1 cellular context compared by ENCODE assay signal in the genomic region with DNA sequence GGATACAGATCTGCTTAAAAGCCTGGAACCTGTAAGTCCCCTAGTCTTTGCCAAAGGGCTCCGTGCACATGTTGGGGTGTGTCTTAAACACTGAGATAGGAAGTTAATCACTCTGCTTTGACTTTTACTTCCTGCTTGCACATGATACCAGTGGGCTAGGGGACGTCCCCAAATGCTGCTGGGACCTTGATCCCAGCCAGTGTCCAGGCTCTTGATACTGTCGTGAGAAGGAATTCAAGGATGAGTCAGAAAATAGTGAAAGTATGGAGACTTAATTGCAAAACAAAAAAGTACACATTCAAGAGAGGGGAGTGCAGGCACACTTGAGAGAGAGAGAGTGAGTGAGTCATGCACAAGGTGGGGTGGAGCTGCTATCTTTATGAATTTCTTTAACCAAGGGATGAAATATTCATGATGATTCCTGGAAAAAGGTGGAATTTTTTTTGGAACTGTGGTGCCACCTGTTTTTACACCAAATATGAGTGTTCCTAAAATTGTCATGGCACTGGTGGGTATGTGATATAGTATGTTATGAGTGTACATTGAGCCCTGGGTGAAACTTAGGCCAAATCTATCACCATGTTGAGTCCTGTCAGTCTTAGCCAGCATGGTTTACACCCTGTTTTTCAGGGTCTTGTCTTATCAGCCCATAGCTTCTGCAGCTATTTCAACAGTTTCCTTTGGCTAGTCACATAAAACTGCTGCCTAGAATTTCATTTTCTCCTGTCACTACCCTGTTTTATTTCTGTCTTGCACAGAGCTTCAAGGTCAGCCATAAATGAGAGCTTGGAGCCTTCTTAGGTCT.
A peak's percentile ranks its signal among the peaks of the same experiment; 100 is the strongest.
TF ChIP-seq lines count a peak whose summit lies in the region.

No MANE protein-coding gene starts in this region.

TF ChIP-seq in K562, 482 proteins besides CTCF, POLR2A, EP300 and RAD21 (continued from another document):
- TF ChIP-seq ZNF232 (CRISPR knock-in tag; IDR thresholded peaks at IDR 0.05) (no peak), LCOR (CRISPR knock-in tag; IDR thresholded peaks at IDR 0.05) (peak; percentile 79; the same call in 1 of the 2 replicates), PHF21A (IDR thresholded peaks at IDR 0.05; ENCODE audit: borderline replicate concordance, low read depth) (peak; percentile 13; the same call in 1 of the 2 replicates), ZNF316 (IDR thresholded peaks at IDR 0.05) (no peak), GTF2E2 (tag; IDR thresholded peaks at IDR 0.05) (peak; percentile 67; the same call in 1 of the 2 replicates), NR2C2 (CRISPR knock-in tag; IDR thresholded peaks at IDR 0.05) (no peak), NR2C2 (tag; IDR thresholded peaks at IDR 0.05) (peak; percentile 40; the same call in 1 of the 2 replicates), POLR2AphosphoS5 (IDR thresholded peaks at IDR 0.05; ENCODE audit: control insufficient read depth, insufficient read depth, low read depth, low read length) (peak; percentile 62; the same call in 1 of the 2 replicates), MAZ (CRISPR knock-in tag; conservative IDR thresholded peaks at IDR 0.05 in 1 of 2, IDR thresholded peaks at IDR 0.05 in 1 of 2) (peak in 1 of 2 experiments; percentile 49; a peak in 1 of 4 replicates), STAT5A (IDR thresholded peaks at IDR 0.05; ENCODE audit: borderline replicate concordance, low read length) (peak; percentile 64), SMARCB1 (IDR thresholded peaks at IDR 0.05; ENCODE audit: insufficient read length, low read depth) (peak; percentile 98), ZNF121 (CRISPR knock-in tag; conservative IDR thresholded peaks at IDR 0.05) (no peak), JUND (IDR thresholded peaks at IDR 0.05; ENCODE audit: borderline replicate concordance, low read depth, low read length) (peak; percentile 96), JUND (tag; IDR thresholded peaks at IDR 0.05; ENCODE audit: borderline replicate concordance, low read depth, low read length) (peak; percentile 97), ETV1 (tag; conservative IDR thresholded peaks at IDR 0.05; ENCODE audit: low read depth) (peak; percentile 63), TRIM24 (IDR thresholded peaks at IDR 0.05) (peak; percentile 26 to 33; a peak in 3 of 4 replicates), LEF1 (IDR thresholded peaks at IDR 0.05) (peak; percentile 52; the same call in 1 of the 2 replicates)
- TF ChIP-seq, protein P1, sequence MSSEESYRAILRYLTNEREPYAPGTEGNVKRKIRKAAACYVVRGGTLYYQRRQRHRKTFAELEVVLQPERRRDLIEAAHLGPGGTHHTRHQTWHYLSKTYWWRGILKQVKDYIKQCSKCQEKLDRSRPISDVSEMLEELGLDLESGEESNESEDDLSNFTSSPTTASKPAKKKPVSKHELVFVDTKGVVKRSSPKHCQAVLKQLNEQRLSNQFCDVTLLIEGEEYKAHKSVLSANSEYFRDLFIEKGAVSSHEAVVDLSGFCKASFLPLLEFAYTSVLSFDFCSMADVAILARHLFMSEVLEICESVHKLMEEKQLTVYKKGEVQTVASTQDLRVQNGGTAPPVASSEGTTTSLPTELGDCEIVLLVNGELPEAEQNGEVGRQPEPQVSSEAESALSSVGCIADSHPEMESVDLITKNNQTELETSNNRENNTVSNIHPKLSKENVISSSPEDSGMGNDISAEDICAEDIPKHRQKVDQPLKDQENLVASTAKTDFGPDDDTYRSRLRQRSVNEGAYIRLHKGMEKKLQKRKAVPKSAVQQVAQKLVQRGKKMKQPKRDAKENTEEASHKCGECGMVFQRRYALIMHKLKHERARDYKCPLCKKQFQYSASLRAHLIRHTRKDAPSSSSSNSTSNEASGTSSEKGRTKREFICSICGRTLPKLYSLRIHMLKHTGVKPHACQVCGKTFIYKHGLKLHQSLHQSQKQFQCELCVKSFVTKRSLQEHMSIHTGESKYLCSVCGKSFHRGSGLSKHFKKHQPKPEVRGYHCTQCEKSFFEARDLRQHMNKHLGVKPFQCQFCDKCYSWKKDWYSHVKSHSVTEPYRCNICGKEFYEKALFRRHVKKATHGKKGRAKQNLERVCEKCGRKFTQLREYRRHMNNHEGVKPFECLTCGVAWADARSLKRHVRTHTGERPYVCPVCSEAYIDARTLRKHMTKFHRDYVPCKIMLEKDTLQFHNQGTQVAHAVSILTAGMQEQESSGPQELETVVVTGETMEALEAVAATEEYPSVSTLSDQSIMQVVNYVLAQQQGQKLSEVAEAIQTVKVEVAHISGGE (CRISPR knock-in tag; IDR thresholded peaks at IDR 0.05) = 0 out of 6 replicates have a peak, but pooled peaks of 1 of the 3 experiments have one; percentile 25
